Comparison of ENCODE assay signal across 18 cellular contexts in genomic region chr7:1219516-1219915, GRCh38. TPM values are rescaled to one million over a fixed set of nuclear protein-coding genes. Genes with fewer than 3 reads are reported as not detected.
DNase-seq lines count a peak whose midpoint lies in the region; ATAC-seq and TF ChIP-seq lines count a peak whose summit lies in the region.
"Had no signal": no experiment of that assay in that cellular context is flagged by ENCODE, and none has a peak within 500 bp of the region (broad histone marks: within the 10 kb centered on the region; RNA-seq: fewer than 3 reads in every experiment).

No MANE protein-coding gene starts in this region.

- no peaks in the 10 kb centered on the region for H3K9me3 ChIP-seq in Panc1 (ENCODE audit: control insufficient read depth, insufficient read depth, low read depth, low read length)
- H3K9me3 ChIP-seq: BLaER1 had no signal

- no peak overlapping the region for H3K4me3 ChIP-seq in H7 (ENCODE audit: insufficient read depth, low read depth, low read length)
- H3K4me3 ChIP-seq in Panc1 (ENCODE audit: low read depth in 2 of 2, low read length in 2 of 2) = no peak overlapping the region
- H3K4me3 ChIP-seq: BLaER1 had no signal

- CTCF ChIA-PET in Panc1 (lab: Charles Lee) = interaction anchor here (0.7 to 1.0 kb wide), 2 partner anchors 14 to 190 kb away, joined by 3 to 4 read pairs; no protein-coding TSS in a partner anchor

- no peak for TF ChIP-seq CTCF in Panc1 (IDR thresholded peaks at IDR 0.05)

- no TSS peak for BruUV-seq in Panc1 (replicated peaks; lab: Mats Ljungman, UMichigan)

- intact Hi-C loops in Panc1 (cut with micrococcal nuclease; ENCODE audit: unreplicated experiment) (no loop called here), posterior cingulate gyrus (cut with DNase I) (no loop called here)

- POLR2A ChIA-PET in Panc1 (lab: Charles Lee) = no interaction called here

- DNase-seq in 8988T (peak; percentile 29), H7 (peak; percentile 63), Panc1 (ENCODE audit: low read depth, low spot score) (no peak), left kidney (ENCODE audit: low read depth, low spot score) (peak; percentile 68), posterior cingulate gyrus (no peak), nucleus accumbens (lab: John Stamatoyannopoulos, UW) (no peak)
- DNase-seq: CD4-positive, alpha-beta memory T cell; GF-D8; NCI-H1105; NCI-H2081; NCI-H510A; NCI-H748 treated with DMSO at 0.1 percent for 48 hours; RPMI8226; SHP77 treated with DMSO at 0.1 percent for 48 hours had no signal

- ATAC-seq in Panc1 = 0 out of 2 replicates have a peak, but pooled peaks have one; percentile 27
- no peak for ATAC-seq in GM19324 (IDR thresholded peaks at IDR 0.05; ENCODE audit: low FRiP score, unreplicated experiment)

- H3K27me3 ChIP-seq in H7 (ENCODE audit: control insufficient read depth, insufficient read depth, low read length) = peaks cover 37% of the 10 kb centered on the region
- H3K27me3 ChIP-seq in Panc1 (ENCODE audit: control insufficient read depth, insufficient read depth, low read length) = no peaks in the 10 kb centered on the region

- no peak overlapping the region for H3K27ac ChIP-seq in Panc1 (ENCODE audit: low read length)
- H3K27ac ChIP-seq: BLaER1 had no signal

- in situ Hi-C loops in Panc1 (cut with HindIII; ENCODE audit: low pct_unique_long_range_greater_than_20kb, low sequenced_read_pairs) = no loop called here

- H3K4me1 ChIP-seq in Panc1 (ENCODE audit: control insufficient read depth, insufficient read depth, low read length) = peaks cover 4% of the 10 kb centered on the region

- H3K36me3 ChIP-seq in H7 (replicated peaks; ENCODE audit: control insufficient read depth, insufficient read depth, low read length) = no peaks in the 10 kb centered on the region
- no peaks in the 10 kb centered on the region for H3K36me3 ChIP-seq in Panc1 (ENCODE audit: control insufficient read depth, insufficient read depth, low read length)
- H3K36me3 ChIP-seq: BLaER1 had no signal

RNA-seq across cellular contexts. Expression of gene UNCX, which starts 13.2 kb away (rescaled TPM):
- total RNA-seq in H7 (2014; rRNA removed; shearing (Covaris generic)) = not detected in 2 replicates
- total RNA-seq in Panc1 (2021; ENCODE audit: unreplicated experiment) = not detected
- not detected for polyA plus RNA-seq in Panc1 (2012; ENCODE audit: insufficient read length)
- total RNA-seq: CD4-positive, alpha-beta memory T cell; H1; OCI-LY7 had no signal
- polyA plus RNA-seq: CD4-positive, alpha-beta memory T cell; H1 had no signal

RNA-seq across cellular contexts. Expression of gene ZFAND2A, which starts 59.5 kb away (rescaled TPM):
- 5.3 and 9.2 TPM in 2 replicates for total RNA-seq in H7 (2014; rRNA removed; shearing (Covaris generic))
- 24.1 TPM for total RNA-seq in Panc1 (2021; ENCODE audit: unreplicated experiment)
- 23.0 TPM for polyA plus RNA-seq in Panc1 (2012; ENCODE audit: insufficient read length)

Comparison
In these comparisons a context has a peak if more than half of its experiments do, and no peak if none do; other contexts are left out.
1. DNase-seq: peak in 8988T (single experiment), H7 (single experiment) and left kidney (single experiment); none in Panc1 (single experiment), posterior cingulate gyrus (0 of 10) and nucleus accumbens (0 of 56).